ENCODE assay signal across 8 cellular contexts in genomic region chr2:121284424-121285076, GRCh38. TPM values are rescaled to one million over a fixed set of nuclear protein-coding genes. Genes with fewer than 3 reads are reported as not detected.
DNase-seq lines count a peak whose midpoint lies in the region; ATAC-seq, FAIRE-seq and TF ChIP-seq lines count a peak whose summit lies in the region.

No MANE protein-coding gene starts in this region.

- peak overlapping the region; percentile 77 for H3K27ac Mint-ChIP-seq in Calu3 (ENCODE audit: unreplicated experiment)

- H4K20me1 ChIP-seq in K562 (replicated peaks; ENCODE audit: control insufficient read depth, insufficient read depth, low read length), result 0 out of 2 replicates have a peak, but pooled peaks cover 3% of the 10 kb centered on the region

- peak overlapping the region; percentile 41 for H3K4me3 ChIP-seq in K562
- peak overlapping the region; percentile 31 for H3K4me3 ChIP-seq in mesodermal cell (ENCODE audit: extremely low read depth, insufficient read depth, low read length, poor library complexity, severe bottlenecking)

- TF ChIP-seq EP300 in K562 (IDR thresholded peaks at IDR 0.05; ENCODE audit: low read length), result no peak

- WGBS in K562 (ENCODE audit: insufficient coverage, low coverage, missing lambda C conversion rate), result 21% methylated on average over 39 of the region's 68 CpGs
- 2% methylated on average over 39 to 48 of the region's 68 CpGs for WGBS in mesodermal cell (ENCODE audit: insufficient coverage in 2 of 2), 2 experiments

- no peak for FAIRE-seq in K562 (lab: Jason Lieb, UNC)

- no peak overlapping the region for H3K27ac ChIP-seq in K562 (ENCODE audit: extremely low read depth, low read depth, low read length)
- H3K27ac ChIP-seq in mesodermal cell (ENCODE audit: low read depth, low read length, severe bottlenecking), result no peak overlapping the region

- H3K9me1 ChIP-seq in K562 (ENCODE audit: control insufficient read depth, insufficient read depth, low read length), result no peaks in the 10 kb centered on the region

- in situ Hi-C loops in K562 (cut with MboI), result no loop called here

- peaks cover 0 to 18% of the 10 kb centered on the region in 2 experiments; a peak in 3 of 5 replicates for H3K4me1 ChIP-seq in K562 (replicated peaks in 1 of 2; ENCODE audit: control insufficient read depth in 2 of 2, insufficient read depth in 2 of 2, low read length in 2 of 2)
- peaks cover 3% of the 10 kb centered on the region for H3K4me1 ChIP-seq in mesodermal cell (ENCODE audit: control insufficient read depth, insufficient read depth, low read length, poor library complexity, severe bottlenecking)

- H3K27me3 Mint-ChIP-seq in Calu3 (ENCODE audit: unreplicated experiment), result no peaks in the 10 kb centered on the region

- TF ChIP-seq CTCF in Calu3 (IDR thresholded peaks at IDR 0.05; ENCODE audit: unreplicated experiment) (no peak), K562 (IDR thresholded peaks at IDR 0.05 in 2 of 3, conservative IDR thresholded peaks at IDR 0.05 in 1 of 3; ENCODE audit: insufficient read depth in 2 of 3, low read depth in 1 of 3, low read length in 3 of 3) (no peak)

- no peaks in the 10 kb centered on the region for H3K9me3 Mint-ChIP-seq in Calu3 (ENCODE audit: low read depth, unreplicated experiment)

- POLR2A ChIA-PET in K562 (lab: Yijun Ruan, JAX), result no interaction called here

- H3K4me3 Mint-ChIP-seq in Calu3 (ENCODE audit: low read depth, unreplicated experiment), result peak overlapping the region; percentile 88

- no peak for TF ChIP-seq POLR2A in K562 (conservative IDR thresholded peaks at IDR 0.05)

- peaks cover 14 to 52% of the 10 kb centered on the region in 2 experiments; a peak in 3 of 5 replicates for H3K27me3 ChIP-seq in K562 (ENCODE audit: control insufficient read depth in 2 of 2, insufficient read depth in 2 of 2, low read length in 2 of 2)

- TF ChIP-seq RAD21 in K562 (CRISPR knock-in tag; conservative IDR thresholded peaks at IDR 0.05 in 1 of 2, IDR thresholded peaks at IDR 0.05 in 1 of 2), result no peak

- no TSS peak for BruUV-seq in Calu3 (replicated peaks; lab: Mats Ljungman, UMichigan)
- BruUV-seq in K562 (replicated peaks; lab: Mats Ljungman, UMichigan), result no TSS peak

- no peaks in the 10 kb centered on the region for H3K36me3 ChIP-seq in K562 (ENCODE audit: control insufficient read depth, insufficient read depth, low read length)
- no peaks in the 10 kb centered on the region for H3K36me3 ChIP-seq in mesodermal cell (ENCODE audit: control insufficient read depth, insufficient read depth, low read length)

- H3K4me1 Mint-ChIP-seq in Calu3 (ENCODE audit: low read depth, unreplicated experiment), result peaks cover 37% of the 10 kb centered on the region

- DNase-seq in Calu3 (peak; percentile 49), K562 (ENCODE audit: extremely low read depth in 1 of 4, low spot score in 3 of 4) (peak in 2 of 4 experiments; percentile 47 to 48), posterior vena cava (ENCODE audit: low spot score) (no peak), Ammon's horn (ENCODE audit: low spot score) (no peak), NCI-H1694 (lab: John Stamatoyannopoulos, UW) (no peak)
- DNase-seq in effector CD4-positive, alpha-beta T cell, result no peak

- CTCF ChIA-PET in Calu3 (lab: Charles Lee) (interaction anchor here (1.2 kb wide), 1 partner anchor 156 kb away, joined by 6 read pairs; no protein-coding TSS in a partner anchor), K562 (lab: Yijun Ruan, JAX; ENCODE audit: low intra/inter-chr PET ratio) (no interaction called here)

- H3K4me2 ChIP-seq in K562 (ENCODE audit: insufficient read depth, low read length), result peak overlapping the region; percentile 25; the same call in 1 of the 2 replicates

- H3K9me3 ChIP-seq in K562 (replicated peaks; ENCODE audit: control insufficient read depth, insufficient read depth, low read depth, low read length) (no peaks in the 10 kb centered on the region), mesodermal cell (ENCODE audit: control insufficient read depth, low read length) (no peaks in the 10 kb centered on the region)

- no peak overlapping the region for H2AFZ ChIP-seq in K562 (ENCODE audit: low read depth, low read length)

- intact Hi-C loops in Calu3 (cut with micrococcal nuclease; ENCODE audit: unreplicated experiment) (loop anchor here (10.0 kb wide), 1 partner anchor 150 kb away; no protein-coding TSS in a partner anchor), K562 (cut with micrococcal nuclease) (no loop called here), posterior vena cava (cut with DNase I) (no loop called here)

- peak overlapping the region in 1 of 2 experiments; percentile 84; a peak in 2 of 4 replicates for H3K9ac ChIP-seq in K562 (ENCODE audit: insufficient read depth in 1 of 2, low read depth in 2 of 2, low read length in 2 of 2)

- H3K36me3 Mint-ChIP-seq in Calu3 (ENCODE audit: insufficient read depth, unreplicated experiment), result peaks cover 45% of the 10 kb centered on the region

- no peaks in the 10 kb centered on the region for H3K79me2 ChIP-seq in K562 (ENCODE audit: control insufficient read depth, insufficient read depth, low read length)

- ATAC-seq in HG02884 (IDR thresholded peaks at IDR 0.05; ENCODE audit: unreplicated experiment) (peak; percentile 11), K562 (peak; percentile 57)

TF ChIP-seq in K562, 482 proteins besides CTCF, POLR2A, EP300 and RAD21:
- TF ChIP-seq HNRNPL (IDR thresholded peaks at IDR 0.05; ENCODE audit: low read depth, low read length), result no peak
- TF ChIP-seq U2AF2 (optimal IDR thresholded peaks at IDR 0.05; ENCODE audit: low read depth, low read length), result no peak
- TF ChIP-seq ARHGAP35 (IDR thresholded peaks at IDR 0.05; ENCODE audit: partially characterized antibody), result no peak
- TF ChIP-seq ZBTB7A (IDR thresholded peaks at IDR 0.05; ENCODE audit: borderline replicate concordance, control insufficient read depth, low read depth, low read length), result peak; percentile 51; the same call in 1 of the 2 replicates
- no peak for TF ChIP-seq ZFP36 (IDR thresholded peaks at IDR 0.05; ENCODE audit: low read depth, low read length, partially characterized antibody)
- no peak for TF ChIP-seq E2F5 (CRISPR knock-in tag; IDR thresholded peaks at IDR 0.05)
- no peak for TF ChIP-seq NCOA4 (IDR thresholded peaks at IDR 0.05; ENCODE audit: partially characterized antibody)
- no peak for TF ChIP-seq POLR3G (IDR thresholded peaks at IDR 0.05; ENCODE audit: extremely low read depth, insufficient read length, insufficient replicate concordance)
- TF ChIP-seq PCBP1 (IDR thresholded peaks at IDR 0.05; ENCODE audit: low read depth, low read length, poor library complexity, severe bottlenecking), result peak; percentile 74
- no peak for TF ChIP-seq PHF8 (IDR thresholded peaks at IDR 0.05; ENCODE audit: borderline replicate concordance, low read length)
- no peak for TF ChIP-seq EGR1 (conservative IDR thresholded peaks at IDR 0.05)

RNA-seq across cellular contexts. Expression of gene TFCP2L1, which starts 0.5 kb away (rescaled TPM):
- total RNA-seq in Calu3 (2022) (21.1 and 29.8 TPM in 2 replicates), K562 (2014; rRNA removed) (0.45 and 0.49 TPM in 2 replicates), K562 (2014; rRNA removed; fragmentation: Illumina TruSeq; extraction: Trizol) (0.44 and 0.45 TPM in 2 replicates), K562 (2015; rRNA removed; fragmentation: Illumina TruSeq; extraction: Trizol) (0.34 and 0.36 TPM in 2 replicates), K562 (2021) (1.00 and 1.1 TPM in 2 replicates), posterior vena cava (1 to 10 TPM in 1 of 2 donors, under 1 TPM in 1; 0.29 to 2.3 TPM)
- total RNA-seq in K562 (2011; cell fraction: chromatin; rRNA removed; ENCODE audit: low replicate concordance), result 0.83 and 0.92 TPM in 2 replicates
- total RNA-seq in K562 (2011; cell fraction: nucleolus; rRNA removed), result 0.33 and 0.53 TPM in 2 replicates
- total RNA-seq in K562 (2011; cell fraction: nucleoplasm; rRNA removed), result 0.73 and 1.1 TPM in 2 replicates
- polyA plus RNA-seq in K562 (2011; rRNA removed) (0.26 and 0.54 TPM in 2 replicates), K562 (2014; fragmentation: Illumina TruSeq; extraction: Trizol) (0.51 and 0.58 TPM in 2 replicates), K562 (2014; fragmentation: Nextera tagmentation; extraction: Ambion mirVana) (under 1 TPM; 0.08 to 0.15 TPM), K562 (2014; rRNA removed) (0.42 and 0.74 TPM in 2 replicates)
- 0.56 and 1.3 TPM in 2 replicates for polyA plus RNA-seq in K562 (2011; cell fraction: cytosol; rRNA removed)
- polyA plus RNA-seq in K562 (2011; cell fraction: nucleus; rRNA removed), result 0.87 and 1.6 TPM in 2 replicates
- polyA plus RNA-seq in K562 (2012), result 0.27 and 1.2 TPM in 2 replicates
- polyA minus RNA-seq in K562 (2011; rRNA and poly(A)+ RNA removed), result 0.51 and 0.74 TPM in 2 replicates
- polyA minus RNA-seq in K562 (2011; cell fraction: cytosol; rRNA and poly(A)+ RNA removed), result 0.48 and 0.73 TPM in 2 replicates
- 0.22 and 0.27 TPM in 2 replicates for polyA minus RNA-seq in K562 (2011; cell fraction: nucleus; rRNA and poly(A)+ RNA removed)
- polyA plus RNA-seq in mesodermal cell (2013, experiment 1 of 2), result 0.07 TPM
- polyA plus RNA-seq in mesodermal cell (2013, experiment 2 of 2), result not detected
